In the genomic region with DNA sequence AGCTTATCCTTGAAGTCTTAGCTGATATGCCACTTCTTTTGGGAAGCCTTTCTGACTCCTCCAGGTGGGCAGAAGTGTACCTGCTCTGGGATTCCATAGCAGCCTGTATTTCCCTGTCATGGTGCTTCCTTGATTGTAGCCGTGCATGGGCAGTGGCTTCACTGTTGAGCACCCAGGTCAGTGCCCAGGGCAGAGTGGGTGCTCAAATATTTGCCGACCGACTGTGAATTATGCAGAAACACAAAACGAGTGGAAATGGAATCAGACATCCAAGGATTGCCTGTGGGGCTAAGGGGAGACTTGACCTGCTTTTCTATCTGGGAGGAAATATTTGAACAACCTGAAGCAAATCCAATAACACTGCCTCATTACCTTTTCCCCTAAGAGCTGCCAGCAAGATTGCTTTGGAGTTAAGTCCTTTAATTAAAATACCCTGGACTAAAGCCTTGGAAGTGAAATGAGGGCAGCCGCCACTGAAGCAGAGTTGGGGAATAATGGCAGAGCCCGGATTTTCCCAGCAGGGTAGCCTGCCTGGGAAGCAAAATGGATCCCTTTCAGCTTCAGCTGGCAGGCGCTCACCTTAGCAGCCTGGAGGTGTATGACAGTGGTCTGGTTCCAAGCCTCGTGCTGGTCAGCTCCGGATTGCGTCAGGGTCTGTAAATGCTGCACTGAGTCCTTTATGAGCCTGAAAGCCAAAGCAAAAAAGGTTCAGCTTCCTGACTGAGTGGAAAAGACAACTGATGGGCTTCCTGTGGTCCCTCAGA, we compare ENCODE assay signal across 20 cellular contexts.
A peak's percentile ranks its signal among the peaks of the same experiment; 100 is the strongest.
DNase-seq lines count a peak whose midpoint lies in the region; ATAC-seq and TF ChIP-seq lines count a peak whose summit lies in the region.
"Had no signal": no experiment of that assay in that cellular context is flagged by ENCODE, and none has a peak within 500 bp of the region (broad histone marks: within the 10 kb centered on the region; RNA-seq: fewer than 3 reads in every experiment).

No MANE protein-coding gene starts in this region.

- no peaks in the 10 kb centered on the region for H3K36me3 ChIP-seq in WERI-Rb-1

- no peaks in the 10 kb centered on the region for H3K27me3 Mint-ChIP-seq in nephron progenitor cell (ENCODE audit: low read depth, poor library complexity)
- H3K27me3 Mint-ChIP-seq: activated naive CD4-positive, alpha-beta T cell treated with anti-CD3 and anti-CD28 coated beads, Interleukin-2, amount 50 U/mL, for 24 hours; IgD-negative memory B cell; stimulated activated naive CD8-positive, alpha-beta T cell treated with anti-CD3 and anti-CD28 coated beads, Interleukin-15, amount 100 ng/mL, for 72 hours had no signal

- no peaks in the 10 kb centered on the region for H3K9me3 ChIP-seq in WERI-Rb-1 (ENCODE audit: severe bottlenecking)
- H3K9me3 ChIP-seq: heart right ventricle had no signal

- H3K27ac ChIP-seq in WERI-Rb-1 = peak overlapping the region; percentile 76
- H3K27ac ChIP-seq: heart right ventricle, PC-9 had no signal

- no peak overlapping the region for H3K4me3 Mint-ChIP-seq in nephron progenitor cell
- H3K4me3 Mint-ChIP-seq: activated naive CD4-positive, alpha-beta T cell treated with anti-CD3 and anti-CD28 coated beads, Interleukin-2, amount 50 U/mL, for 24 hours; IgD-negative memory B cell; memory B cell; stimulated activated naive CD8-positive, alpha-beta T cell treated with anti-CD3 and anti-CD28 coated beads, Interleukin-15, amount 100 ng/mL, for 72 hours had no signal

- peak overlapping the region; percentile 60 for H3K27ac Mint-ChIP-seq in nephron progenitor cell
- H3K27ac Mint-ChIP-seq: activated naive CD4-positive, alpha-beta T cell treated with anti-CD3 and anti-CD28 coated beads, Interleukin-2, amount 50 U/mL, for 24 hours; memory B cell had no signal

- no peak for ATAC-seq in GM18873 (IDR thresholded peaks at IDR 0.05; ENCODE audit: low FRiP score, unreplicated experiment)
- ATAC-seq: heart right ventricle; stimulated activated naive CD8-positive, alpha-beta T cell treated with anti-CD3 and anti-CD28 coated beads, Interleukin-15, amount 100 ng/mL, for 72 hours had no signal

- DNase-seq in ELF-1 (ENCODE audit: low read depth, low spot score) (peak; percentile 84), WERI-Rb-1 (peak; percentile 79), hippocampal formation (lab: John Stamatoyannopoulos, UW) (peak; percentile 24 to 63), nephron progenitor cell (no peak), NCI-H1092 treated with DMSO at 0.1 percent for 48 hours (lab: John Stamatoyannopoulos, UW) (no peak), NCI-H226 (no peak), SW 1271 (lab: John Stamatoyannopoulos, UW) (no peak)
- DNase-seq: ACHN; activated CD4-positive, CD25-positive, alpha-beta regulatory T cell treated with anti-CD3 and anti-CD28 coated beads, Interleukin-2, amount 50 U/mL, for 72 hours; activated CD8-positive, alpha-beta memory T cell treated with anti-CD3 and anti-CD28 coated beads, Interleukin-2, amount 50 U/mL, for 48 hours; heart right ventricle; NCI-H1105; NCI-H345; PC-9; stimulated activated naive CD8-positive, alpha-beta T cell treated with anti-CD3 and anti-CD28 coated beads, Interleukin-15, amount 100 ng/mL, for 72 hours; T-helper 1 cell had no signal

- no peaks in the 10 kb centered on the region for H3K27me3 ChIP-seq in WERI-Rb-1 (ENCODE audit: insufficient read depth, low read depth, severe bottlenecking)
- H3K27me3 ChIP-seq: heart right ventricle had no signal

- H3K4me1 Mint-ChIP-seq in nephron progenitor cell = peaks cover 59% of the 10 kb centered on the region
- H3K4me1 Mint-ChIP-seq: activated naive CD4-positive, alpha-beta T cell treated with anti-CD3 and anti-CD28 coated beads, Interleukin-2, amount 50 U/mL, for 24 hours; IgD-negative memory B cell; memory B cell; stimulated activated naive CD8-positive, alpha-beta T cell treated with anti-CD3 and anti-CD28 coated beads, Interleukin-15, amount 100 ng/mL, for 72 hours had no signal

- H3K9me3 Mint-ChIP-seq in nephron progenitor cell = peaks cover 3% of the 10 kb centered on the region
- H3K9me3 Mint-ChIP-seq: activated naive CD4-positive, alpha-beta T cell treated with anti-CD3 and anti-CD28 coated beads, Interleukin-2, amount 50 U/mL, for 24 hours; IgD-negative memory B cell; stimulated activated naive CD8-positive, alpha-beta T cell treated with anti-CD3 and anti-CD28 coated beads, Interleukin-15, amount 100 ng/mL, for 72 hours had no signal

- H3K4me3 ChIP-seq in WERI-Rb-1 (ENCODE audit: low read depth, low read length) = no peak overlapping the region; the same call in 1 of the 2 replicates
- H3K4me3 ChIP-seq: heart right ventricle, PC-9 had no signal

- TF ChIP-seq CTCF in WERI-Rb-1 (IDR thresholded peaks at IDR 0.05; ENCODE audit: low read depth, low read length) (no peak), nephron progenitor cell (IDR thresholded peaks at IDR 0.05) (no peak)

- peaks cover 9% of the 10 kb centered on the region for H3K36me3 Mint-ChIP-seq in nephron progenitor cell (ENCODE audit: low read depth)
- H3K36me3 Mint-ChIP-seq: activated naive CD4-positive, alpha-beta T cell treated with anti-CD3 and anti-CD28 coated beads, Interleukin-2, amount 50 U/mL, for 24 hours; IgD-negative memory B cell had no signal

Comparison
In these comparisons a context has a peak if more than half of its experiments do, and no peak if none do; other contexts are left out.
1. DNase-seq: peak in ELF-1 (single experiment), WERI-Rb-1 (single experiment) and hippocampal formation (2 of 2); none in nephron progenitor cell (single experiment), NCI-H1092 treated with DMSO at 0.1 percent for 48 hours (single experiment), NCI-H226 (single experiment) and SW 1271 (0 of 2).